10 cellular contexts compared by ENCODE assay signal in genomic region chr11:116731097-116731761, GRCh38. TPM values are rescaled to one million over a fixed set of nuclear protein-coding genes. Genes with fewer than 3 reads are reported as not detected.
DNase-seq lines count a peak whose midpoint lies in the region; FAIRE-seq and TF ChIP-seq lines count a peak whose summit lies in the region.
"Had no signal": no experiment of that assay in that cellular context is flagged by ENCODE, and none has a peak within 500 bp of the region (broad histone marks: within the 10 kb centered on the region; RNA-seq: fewer than 3 reads in every experiment).

No MANE protein-coding gene starts in this region.

- H4K20me1 ChIP-seq in H9 (ENCODE audit: control insufficient read depth, insufficient read depth, insufficient read length), result no peaks in the 10 kb centered on the region

- no peak overlapping the region for H3K4ac ChIP-seq in H9 (ENCODE audit: low read depth, low read length)

- no peak overlapping the region for H3K4me2 ChIP-seq in H9 (ENCODE audit: insufficient read depth, insufficient read length, low read length)

- no peaks in the 10 kb centered on the region for H3K79me1 ChIP-seq in H9 (ENCODE audit: insufficient read depth, low read depth, low read length, poor library complexity, severe bottlenecking)

- H3K14ac ChIP-seq in H9 (ENCODE audit: insufficient read depth, low read length), result peak overlapping the region; percentile 58

- H3K9ac ChIP-seq in H9 (ENCODE audit: extremely low read depth, insufficient read length, low read length), result no peak overlapping the region

- no CpG with 5 or more reads among the region's 11 CpGs for WGBS in H9 (ENCODE audit: extremely low coverage, insufficient read length, low lambda C conversion rate)

- H2AFZ ChIP-seq in H9 (ENCODE audit: low read length), result no peak overlapping the region

- no peak overlapping the region for H4K91ac ChIP-seq in H9 (ENCODE audit: insufficient read length, low read depth, low read length)

- H3K56ac ChIP-seq in H9 (ENCODE audit: insufficient read length, low read depth, low read length), result no peak overlapping the region

- H2BK20ac ChIP-seq in H9 (ENCODE audit: low read depth, low read length, poor library complexity, severe bottlenecking), result no peak overlapping the region

- DNase-seq in H9 (peak; percentile 82), SK-N-DZ (ENCODE audit: low spot score) (peak; percentile 32), globus pallidus (ENCODE audit: low spot score) (peak; percentile 39), occipital lobe (lab: John Stamatoyannopoulos, UW) (peak; percentile 78), NCI-H1694 treated with DMSO at 0.1 percent for 48 hours (lab: John Stamatoyannopoulos, UW) (no peak), GM19239 (ENCODE audit: insufficient read length, low spot score) (no peak), NAMALWA (ENCODE audit: low spot score) (no peak)
- DNase-seq in activated T-cell treated with anti-CD3 and anti-CD28 coated beads, Interleukin-2, amount 50 U/mL, for 48 hours, result no peak
- DNase-seq: activated T-cell treated with anti-CD3 and anti-CD28 coated beads for 4 hours had no signal

- H2BK120ac ChIP-seq in H9 (ENCODE audit: low read depth, low read length, poor library complexity, severe bottlenecking), result no peak overlapping the region

- H3K9me3 Mint-ChIP-seq in H9, result no peaks in the 10 kb centered on the region; a peak in 1 of 5 replicates

- H2AK5ac ChIP-seq in H9 (ENCODE audit: insufficient read length, low read length), result no peak overlapping the region

- H3K4me3 Mint-ChIP-seq in H9, result peak overlapping the region in 1 of 2 experiments; percentile 62; a peak in 2 of 5 replicates

- H3K18ac ChIP-seq in H9 (ENCODE audit: insufficient read length, low read depth, low read length), result peak overlapping the region; percentile 16

- H2BK12ac ChIP-seq in H9 (ENCODE audit: insufficient read length, low read depth, low read length), result no peak overlapping the region

- TF ChIP-seq CTCF in H9 (conservative IDR thresholded peaks at IDR 0.05), result peak; percentile 28; the same call in 1 of the 3 replicates

- no peaks in the 10 kb centered on the region; the same call in 1 of the 2 replicates for H3K27me3 ChIP-seq in H9 (ENCODE audit: insufficient read depth, low read length)
- H3K27me3 ChIP-seq: vagina had no signal

- no peak overlapping the region for H2BK5ac ChIP-seq in H9 (ENCODE audit: insufficient read length, low read length)

- no peaks in the 10 kb centered on the region for H3K79me2 ChIP-seq in H9 (ENCODE audit: insufficient read depth, low read length)

- no peaks in the 10 kb centered on the region for H3K9me3 ChIP-seq in H9 (ENCODE audit: control insufficient read depth, low read depth, low read length)
- H3K9me3 ChIP-seq: vagina had no signal

- no peak overlapping the region for H3K23ac ChIP-seq in H9 (ENCODE audit: insufficient read length, low read depth, low read length)

- peaks cover 32 to 48% of the 10 kb centered on the region in 2 experiments for H3K4me1 Mint-ChIP-seq in H9

- H3K27ac Mint-ChIP-seq in H9, result peak overlapping the region in 2 of 3 experiments; percentile 49 to 90; a peak in 3 of 7 replicates

- no peaks in the 10 kb centered on the region for H3K36me3 Mint-ChIP-seq in H9 (ENCODE audit: insufficient read depth in 1 of 3, low read depth in 3 of 3)

- no peak overlapping the region for H4K5ac ChIP-seq in H9 (ENCODE audit: insufficient read length, low read depth, low read length)

- H3K27ac ChIP-seq in H9 (ENCODE audit: insufficient read length, low read depth, low read length), result no peak overlapping the region
- H3K27ac ChIP-seq: vagina had no signal

- H4K8ac ChIP-seq in H9 (replicated peaks; ENCODE audit: insufficient read length, low read depth, low read length), result no peak overlapping the region

- H2BK15ac ChIP-seq in H9 (ENCODE audit: low read depth, low read length), result no peak overlapping the region

- no peak overlapping the region for H3T11ph ChIP-seq in H9 (ENCODE audit: low read length)

- H3K23me2 ChIP-seq in H9 (ENCODE audit: insufficient read length, low read depth, low read length, poor library complexity, severe bottlenecking), result peaks cover 4% of the 10 kb centered on the region

- H3K4me1 ChIP-seq in H9 (ENCODE audit: insufficient read depth, low read length), result peaks cover 2% of the 10 kb centered on the region; the same call in 1 of the 2 replicates

- H3K27me3 Mint-ChIP-seq in H9 (ENCODE audit: low read depth), result peaks cover 16% of the 10 kb centered on the region

- FAIRE-seq in GM19239 (lab: Jason Lieb, UNC), result no peak

RNA-seq across cellular contexts. Expression of gene BUD13, which starts 41.6 kb away (rescaled TPM):
- 29.3 and 30.0 TPM in 2 replicates for total RNA-seq in H9 (2021)
- polyA plus RNA-seq in SK-N-DZ (2014; cell fraction: cytosol; rRNA removed), result 15.4 and 16.3 TPM in 2 replicates
- 9.9 and 10.9 TPM in 2 replicates for polyA plus RNA-seq in SK-N-DZ (2014; cell fraction: nucleus; rRNA removed)
- total RNA-seq in occipital lobe, result 15.4 TPM

RNA-seq across cellular contexts. Expression of gene ZPR1, which starts 56.6 kb away (rescaled TPM):
- total RNA-seq in H9 (2021) (77.2 and 82.0 TPM in 2 replicates), occipital lobe (39.6 TPM)
- 25.6 and 33.1 TPM in 2 replicates for polyA plus RNA-seq in SK-N-DZ (2014; cell fraction: cytosol; rRNA removed)
- 18.4 and 27.2 TPM in 2 replicates for polyA plus RNA-seq in SK-N-DZ (2014; cell fraction: nucleus; rRNA removed)

Comparison
In these comparisons a context has a peak if more than half of its experiments do, and no peak if none do; other contexts are left out.
1. DNase-seq: peak in H9 (single experiment), SK-N-DZ (single experiment), globus pallidus (single experiment) and occipital lobe (single experiment); none in activated T-cell treated with anti-CD3 and anti-CD28 coated beads, Interleukin-2, amount 50 U/mL, for 48 hours (0 of 2), NCI-H1694 treated with DMSO at 0.1 percent for 48 hours (single experiment), GM19239 (single experiment) and NAMALWA (single experiment).